In genomic region chr6:40400738-40401137, GRCh38 we compare ENCODE assay signal across 15 cellular contexts.
DNase-seq lines count a peak whose midpoint lies in the region; ATAC-seq lines count a peak whose summit lies in the region.
"Had no signal": no experiment of that assay in that cellular context is flagged by ENCODE, and none has a peak within 500 bp of the region (broad histone marks: within the 10 kb centered on the region; RNA-seq: fewer than 3 reads in every experiment).

No MANE protein-coding gene starts in this region.

- no peak overlapping the region for H3K27ac Mint-ChIP-seq in activated T-cell treated with anti-CD3 and anti-CD28 coated beads, Interleukin-2, amount 50 U/mL, for 72 hours
- H3K27ac Mint-ChIP-seq in stimulated activated naive CD8-positive, alpha-beta T cell treated with anti-CD3 and anti-CD28 coated beads, Interleukin-15, amount 100 ng/mL, for 72 hours = no peak overlapping the region
- H3K27ac Mint-ChIP-seq: B cell; CD4-positive, alpha-beta T cell had no signal

- no peak overlapping the region for H3K4me3 Mint-ChIP-seq in activated T-cell treated with anti-CD3 and anti-CD28 coated beads, Interleukin-2, amount 50 U/mL, for 72 hours
- H3K4me3 Mint-ChIP-seq in stimulated activated naive CD8-positive, alpha-beta T cell treated with anti-CD3 and anti-CD28 coated beads, Interleukin-15, amount 100 ng/mL, for 72 hours = no peak overlapping the region
- H3K4me3 Mint-ChIP-seq: B cell; CD14-positive monocyte; CD4-positive, alpha-beta T cell; CD8-positive, alpha-beta memory T cell had no signal

- no peaks in the 10 kb centered on the region for H3K27me3 Mint-ChIP-seq in activated T-cell treated with anti-CD3 and anti-CD28 coated beads, Interleukin-2, amount 50 U/mL, for 72 hours (ENCODE audit: low read depth)
- no peaks in the 10 kb centered on the region for H3K27me3 Mint-ChIP-seq in stimulated activated naive CD8-positive, alpha-beta T cell treated with anti-CD3 and anti-CD28 coated beads, Interleukin-15, amount 100 ng/mL, for 72 hours
- H3K27me3 Mint-ChIP-seq: B cell; CD4-positive, alpha-beta T cell; CD8-positive, alpha-beta memory T cell had no signal

- no peaks in the 10 kb centered on the region for H3K9me3 Mint-ChIP-seq in activated T-cell treated with anti-CD3 and anti-CD28 coated beads, Interleukin-2, amount 50 U/mL, for 72 hours
- H3K9me3 Mint-ChIP-seq in stimulated activated naive CD8-positive, alpha-beta T cell treated with anti-CD3 and anti-CD28 coated beads, Interleukin-15, amount 100 ng/mL, for 72 hours = no peaks in the 10 kb centered on the region
- H3K9me3 Mint-ChIP-seq: CD4-positive, alpha-beta T cell; CD8-positive, alpha-beta memory T cell had no signal

- peak; percentile 65 for ATAC-seq in activated T-cell treated with anti-CD3 and anti-CD28 coated beads, Interleukin-2, amount 50 U/mL, for 72 hours (replicated peaks in 1 of 2)
- ATAC-seq in stimulated activated naive CD8-positive, alpha-beta T cell treated with anti-CD3 and anti-CD28 coated beads, Interleukin-15, amount 100 ng/mL, for 72 hours = peak; percentile 49
- no peak for ATAC-seq in stimulated activated naive CD8-positive, alpha-beta T cell treated with anti-CD3 and anti-CD28 coated beads, Interleukin-15, Interleukin-2, amounts not matched to agents 100 U/mL and 50 U/mL, for 24 hours
- ATAC-seq in GM18498 (IDR thresholded peaks at IDR 0.05; ENCODE audit: unreplicated experiment) = no peak

- peak; percentile 25 for DNase-seq in NK-92 treated with Interleukin-12 subunit alpha and Interleukin-12 subunit beta, amount 100 ng/mL, for 24 hours (lab: John Stamatoyannopoulos, UW)
- no peak for DNase-seq in NK-92 (lab: John Stamatoyannopoulos, UW; ENCODE audit: unreplicated experiment)
- no peak for DNase-seq in activated T-cell treated with anti-CD3 and anti-CD28 coated beads, Interleukin-2, amount 50 U/mL, for 72 hours
- no peak for DNase-seq in activated T-cell treated with anti-CD3 and anti-CD28 coated beads, Interleukin-2, amount 50 U/mL, for 1 hour
- DNase-seq in stimulated activated naive CD8-positive, alpha-beta T cell treated with anti-CD3 and anti-CD28 coated beads, Interleukin-15, amount 100 ng/mL, for 72 hours = no peak
- no peak for DNase-seq in stimulated activated naive CD8-positive, alpha-beta T cell treated with anti-CD3 and anti-CD28 coated beads, Interleukin-15, Interleukin-2, amounts not matched to agents 100 U/mL and 50 U/mL, for 24 hours
- DNase-seq in KG1 (lab: John Stamatoyannopoulos, UW) = no peak
- DNase-seq: CD4-positive, alpha-beta T cell; CD8-positive, alpha-beta memory T cell; DMS 273 treated with DMSO at 0.1 percent for 48 hours; GF-D8; GOT3 had no signal

- peaks cover 18% of the 10 kb centered on the region for H3K4me1 Mint-ChIP-seq in activated T-cell treated with anti-CD3 and anti-CD28 coated beads, Interleukin-2, amount 50 U/mL, for 72 hours (ENCODE audit: low read depth)
- H3K4me1 Mint-ChIP-seq in stimulated activated naive CD8-positive, alpha-beta T cell treated with anti-CD3 and anti-CD28 coated beads, Interleukin-15, amount 100 ng/mL, for 72 hours = peaks cover 7% of the 10 kb centered on the region
- H3K4me1 Mint-ChIP-seq: B cell; CD14-positive monocyte; CD8-positive, alpha-beta memory T cell had no signal

- H3K36me3 Mint-ChIP-seq in activated T-cell treated with anti-CD3 and anti-CD28 coated beads, Interleukin-2, amount 50 U/mL, for 72 hours (ENCODE audit: insufficient read depth in 2 of 2) = no peaks in the 10 kb centered on the region
- H3K36me3 Mint-ChIP-seq: CD14-positive monocyte; CD8-positive, alpha-beta memory T cell had no signal

Comparison
In these comparisons a context has a peak if more than half of its experiments do, and no peak if none do; other contexts are left out.
1. ATAC-seq: peak in activated T-cell treated with anti-CD3 and anti-CD28 coated beads, Interleukin-2, amount 50 U/mL, for 72 hours (2 of 2) and stimulated activated naive CD8-positive, alpha-beta T cell treated with anti-CD3 and anti-CD28 coated beads, Interleukin-15, amount 100 ng/mL, for 72 hours (single experiment); none in stimulated activated naive CD8-positive, alpha-beta T cell treated with anti-CD3 and anti-CD28 coated beads, Interleukin-15, Interleukin-2, amounts not matched to agents 100 U/mL and 50 U/mL, for 24 hours (single experiment) and GM18498 (single experiment).